Comparison of ENCODE assay signal across 7 cellular contexts in genomic region chr21:31660134-31660565, GRCh38. TPM values are rescaled to one million over a fixed set of nuclear protein-coding genes. Genes with fewer than 3 reads are reported as not detected.
DNase-seq lines count a peak whose midpoint lies in the region; ATAC-seq and TF ChIP-seq lines count a peak whose summit lies in the region.

No MANE protein-coding gene starts in this region.

- H3K27ac ChIP-seq in neutrophil, result peak overlapping the region; percentile 65

- peaks cover 27% of the 10 kb centered on the region for H3K27me3 ChIP-seq in neutrophil

- no peak for TF ChIP-seq CTCF in neutrophil (IDR thresholded peaks at IDR 0.05)

- H3K4me1 ChIP-seq in neutrophil (ENCODE audit: control insufficient read depth in 1 of 2, insufficient read depth in 1 of 2, low read depth in 1 of 2, low read length in 1 of 2), result peaks cover 8 to 11% of the 10 kb centered on the region in 2 experiments

- H3K9me3 ChIP-seq in neutrophil, result no peaks in the 10 kb centered on the region

- ATAC-seq in GM21447 (IDR thresholded peaks at IDR 0.05; ENCODE audit: unreplicated experiment), result peak; percentile 38

- peak overlapping the region; percentile 82 to 84 for H3K4me3 ChIP-seq in neutrophil (ENCODE audit: low read depth in 1 of 2, low read length in 1 of 2)

- DNase-seq in GM04504 (ENCODE audit: low read depth) (peak; percentile 16), HT-29 (ENCODE audit: low spot score) (peak; percentile 9), globus pallidus (ENCODE audit: low spot score) (peak; percentile 60)
- peak; percentile 29 for DNase-seq in activated CD4-positive, alpha-beta T cell treated with anti-CD3 and anti-CD28 coated beads, Interleukin-2, amount 50 U/mL, for 1 hour
- DNase-seq in effector CD8-positive, alpha-beta T cell (lab: John Stamatoyannopoulos, UW), result no peak

- no peaks in the 10 kb centered on the region for H3K36me3 ChIP-seq in neutrophil

RNA-seq across cellular contexts. Expression of gene SOD1, which starts 0.7 kb away (rescaled TPM):
- 118 and 126 TPM in 2 replicates for total RNA-seq in HT-29 (2014; rRNA removed; shearing (Covaris generic))
